ENCODE assay signal across 8 cellular contexts in genomic region chr3:49471856-49472495, GRCh38. TPM values are rescaled to one million over a fixed set of nuclear protein-coding genes. Genes with fewer than 3 reads are reported as not detected.
DNase-seq lines count a peak whose midpoint lies in the region; ATAC-seq and TF ChIP-seq lines count a peak whose summit lies in the region.

No MANE protein-coding gene starts in this region.

- in situ Hi-C loops in brain microvascular endothelial cell (cut with HindIII; ENCODE audit: low pct_ligation_motif_present, low sequenced_read_pairs) = no loop called here

- H3K27ac ChIP-seq in 22Rv1 = peak overlapping the region; percentile 98; the same call in 1 of the 2 replicates
- peak overlapping the region; percentile 74 for H3K27ac ChIP-seq in KOPT-K1 (ENCODE audit: low read depth, low read length, poor library complexity, severe bottlenecking)
- no peak overlapping the region for H3K27ac ChIP-seq in brain microvascular endothelial cell

- ATAC-seq in HG02884 (IDR thresholded peaks at IDR 0.05; ENCODE audit: unreplicated experiment) = no peak

- peak overlapping the region; percentile 81 for H3K9ac ChIP-seq in mucosa of stomach (ENCODE audit: low read length)

- H3K9me3 ChIP-seq in KOPT-K1 (ENCODE audit: insufficient read depth, low read length, poor library complexity, severe bottlenecking) (no peaks in the 10 kb centered on the region), mucosa of stomach (ENCODE audit: control insufficient read depth, low read length) (no peaks in the 10 kb centered on the region)

- no peak for DNase-seq in chondrocyte (ENCODE audit: low spot score)
- no peak for DNase-seq in DMS53 (lab: John Stamatoyannopoulos, UW)
- no peak for DNase-seq in NCI-H1694 treated with DMSO at 0.1 percent for 48 hours (lab: John Stamatoyannopoulos, UW)
- no peak for DNase-seq in brain microvascular endothelial cell

- TF ChIP-seq CTCF in 22Rv1 (IDR thresholded peaks at IDR 0.05) (no peak), chondrocyte (IDR thresholded peaks at IDR 0.05) (no peak), brain microvascular endothelial cell (IDR thresholded peaks at IDR 0.05; ENCODE audit: low read depth, low read length, missing control alignments) (no peak)

- H3K4me3 ChIP-seq in mucosa of stomach (ENCODE audit: low read length) = no peak overlapping the region
- H3K4me3 ChIP-seq in brain microvascular endothelial cell (ENCODE audit: low read depth, low read length) = no peak overlapping the region

- H3K9me3 Mint-ChIP-seq in chondrocyte (ENCODE audit: low read depth) = no peaks in the 10 kb centered on the region

- peaks cover 3% of the 10 kb centered on the region for H3K36me3 ChIP-seq in KOPT-K1 (ENCODE audit: insufficient read depth, low read length)
- no peaks in the 10 kb centered on the region for H3K36me3 ChIP-seq in mucosa of stomach (ENCODE audit: control insufficient read depth, insufficient read depth, low read length)
- H3K36me3 ChIP-seq in brain microvascular endothelial cell (replicated peaks) = no peaks in the 10 kb centered on the region

- no peaks in the 10 kb centered on the region for H3K27me3 Mint-ChIP-seq in chondrocyte (ENCODE audit: low read depth)

- peaks cover 2% of the 10 kb centered on the region for H3K36me3 Mint-ChIP-seq in chondrocyte (ENCODE audit: low read depth)

- H3K27me3 ChIP-seq in mucosa of stomach (ENCODE audit: control insufficient read depth, insufficient read depth, low read length) = no peaks in the 10 kb centered on the region
- no peaks in the 10 kb centered on the region for H3K27me3 ChIP-seq in brain microvascular endothelial cell (replicated peaks)

- peak overlapping the region; percentile 86 for H3K27ac Mint-ChIP-seq in chondrocyte (ENCODE audit: unreplicated experiment)

- peaks cover 38% of the 10 kb centered on the region for H3K4me1 ChIP-seq in mucosa of stomach (ENCODE audit: control insufficient read depth, insufficient read depth, low read length)

- peak overlapping the region; percentile 83 for H3K4me3 Mint-ChIP-seq in chondrocyte (ENCODE audit: unreplicated experiment)

- H3K4me1 Mint-ChIP-seq in chondrocyte (ENCODE audit: low read depth) = peaks cover 43% of the 10 kb centered on the region

RNA-seq across cellular contexts. Expression of gene DAG1, which starts 1.9 kb away (rescaled TPM):
- 147 to 156 TPM (median 149 TPM) in 3 replicates for total RNA-seq in chondrocyte

RNA-seq across cellular contexts. Expression of gene NICN1, which starts 42.9 kb away (rescaled TPM):
- 20.0 to 25.8 TPM (median 23.8 TPM) in 3 replicates for total RNA-seq in chondrocyte

RNA-seq across cellular contexts. Expression of gene AMT, which starts 49.7 kb away (rescaled TPM):
- total RNA-seq in chondrocyte = 4.8 to 6.1 TPM (median 6.0 TPM) in 3 replicates

RNA-seq across cellular contexts. Expression of gene TCTA, which starts 59.8 kb away (rescaled TPM):
- 22.5 to 54.8 TPM (median 23.4 TPM) in 3 replicates for total RNA-seq in chondrocyte
